ENCODE assay signal across 8 cellular contexts in the genomic region with DNA sequence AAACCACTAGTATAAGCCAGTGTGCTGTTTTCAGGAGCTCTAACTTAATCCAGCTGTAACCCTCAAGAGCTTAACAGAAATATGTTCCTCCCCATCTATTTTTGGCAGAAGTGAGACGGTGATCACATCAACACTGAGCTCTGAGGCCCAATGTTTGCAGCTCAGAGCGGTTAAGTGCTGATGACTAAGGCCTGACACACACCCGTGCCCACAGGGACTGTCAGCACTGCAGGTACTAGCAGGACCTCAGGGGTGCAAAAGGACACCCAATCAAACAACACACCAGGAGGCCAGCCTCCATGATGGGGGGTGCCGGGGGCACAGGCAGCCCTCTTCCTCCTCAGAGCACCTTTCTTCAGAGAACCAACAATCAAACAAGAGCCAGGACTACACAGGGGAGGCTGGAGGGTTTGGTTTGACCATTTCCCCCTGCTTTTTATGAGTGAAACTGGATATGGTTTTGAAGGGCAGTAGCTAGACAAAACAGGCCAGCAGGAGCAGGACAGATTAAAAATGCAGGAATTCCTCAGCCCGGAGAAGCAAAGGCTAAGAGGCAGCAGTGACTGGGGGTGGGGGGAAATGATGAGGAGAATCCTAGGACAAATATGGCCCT.
DNase-seq lines count a peak whose midpoint lies in the region; ATAC-seq and TF ChIP-seq lines count a peak whose summit lies in the region.

No MANE protein-coding gene starts in this region.

- peak; percentile 58 for ATAC-seq in GM19397 (IDR thresholded peaks at IDR 0.05; ENCODE audit: unreplicated experiment)
- peak; percentile 46 for ATAC-seq in HG03520 (IDR thresholded peaks at IDR 0.05; ENCODE audit: unreplicated experiment)
- peak; percentile 76 to 98 (median 87) for ATAC-seq in heart right ventricle
- peak; percentile 98 to 99 for ATAC-seq in gastrocnemius medialis

- peaks cover 3% of the 10 kb centered on the region for H3K36me3 Mint-ChIP-seq in activated naive CD4-positive, alpha-beta T cell treated with anti-CD3 and anti-CD28 coated beads, Interleukin-2, amount 50 U/mL, for 24 hours

- H3K4me1 ChIP-seq in SJSA1 (replicated peaks) (peaks cover 50% of the 10 kb centered on the region), heart right ventricle (peaks cover 37 to 100% (median 92%) of the 10 kb centered on the region in 9 donors), gastrocnemius medialis (peaks cover 62 to 78% of the 10 kb centered on the region in 2 donors)

- no peaks in the 10 kb centered on the region for H3K9me3 Mint-ChIP-seq in activated naive CD4-positive, alpha-beta T cell treated with anti-CD3 and anti-CD28 coated beads, Interleukin-2, amount 50 U/mL, for 24 hours

- peak overlapping the region; percentile 67 for H3K4me3 Mint-ChIP-seq in activated naive CD4-positive, alpha-beta T cell treated with anti-CD3 and anti-CD28 coated beads, Interleukin-2, amount 50 U/mL, for 24 hours

- H3K27me3 ChIP-seq in SJSA1 (replicated peaks) (no peaks in the 10 kb centered on the region), heart right ventricle (no peaks in the 10 kb centered on the region), gastrocnemius medialis (no peaks in the 10 kb centered on the region)

- peak; percentile 45 to 74 for TF ChIP-seq POLR2A in gastrocnemius medialis (IDR thresholded peaks at IDR 0.05)

- H3K9me3 ChIP-seq in SJSA1 (replicated peaks) (no peaks in the 10 kb centered on the region), heart right ventricle (no peaks in the 10 kb centered on the region), gastrocnemius medialis (no peaks in the 10 kb centered on the region)

- no peak for TF ChIP-seq CTCF in heart right ventricle (IDR thresholded peaks at IDR 0.05)
- peak in 1 of 5 experiments; percentile 13 for TF ChIP-seq CTCF in gastrocnemius medialis (IDR thresholded peaks at IDR 0.05 in 4 of 5, conservative IDR thresholded peaks at IDR 0.05 in 1 of 5)

- H3K4me1 Mint-ChIP-seq in activated naive CD4-positive, alpha-beta T cell treated with anti-CD3 and anti-CD28 coated beads, Interleukin-2, amount 50 U/mL, for 24 hours: peaks cover 90% of the 10 kb centered on the region

- H3K4me3 ChIP-seq in SJSA1: no peak overlapping the region
- peak overlapping the region in 1 of 10 donors; percentile 1 for H3K4me3 ChIP-seq in heart right ventricle
- H3K4me3 ChIP-seq in gastrocnemius medialis: peak overlapping the region in 1 of 4 donors; percentile 3

- 15 to 23% methylated on average over 5 of the region's 5 CpGs for WGBS in heart right ventricle, 2 donors

- in situ Hi-C loops in gastrocnemius medialis (cut with MboI; ENCODE audit: low sequenced_read_pairs in 4 of 4): no loop called here

- intact Hi-C loops in heart right ventricle (cut with DNase I): loop anchor here in 6 of 10 donors (5.0 to 10.0 kb wide), 3 partner anchors 34 to 59 kb away; no protein-coding TSS in a partner anchor
- intact Hi-C loops in gastrocnemius medialis (cut with DNase I; ENCODE audit: low total_unique reads): loop anchor here (2.0 kb wide), 1 partner anchor 28 kb away; no protein-coding TSS in a partner anchor

- peak overlapping the region; percentile 79 for H3K27ac Mint-ChIP-seq in activated naive CD4-positive, alpha-beta T cell treated with anti-CD3 and anti-CD28 coated beads, Interleukin-2, amount 50 U/mL, for 24 hours

- DNase-seq in CD1c-positive myeloid dendritic cell (ENCODE audit: extremely low spot score): peak; percentile 83
- peak; percentile 90 for DNase-seq in SJSA1 (ENCODE audit: low read depth in 1 of 2, low spot score in 2 of 2)
- DNase-seq in heart right ventricle: peak; percentile 66 to 69
- peak; percentile 90 to 91 for DNase-seq in gastrocnemius medialis
- no peak for DNase-seq in DMS114 treated with DMSO at 0.1 percent for 48 hours (lab: John Stamatoyannopoulos, UW; ENCODE audit: unreplicated experiment)

- H3K27ac ChIP-seq in SJSA1: peak overlapping the region; percentile 73
- H3K27ac ChIP-seq in heart right ventricle: peak overlapping the region; percentile 70 to 91 (median 82)
- H3K27ac ChIP-seq in gastrocnemius medialis: peak overlapping the region; percentile 86 to 93 (median 91)

- no peaks in the 10 kb centered on the region for H3K36me3 ChIP-seq in SJSA1
- H3K36me3 ChIP-seq in heart right ventricle: no peaks in the 10 kb centered on the region
- no peaks in the 10 kb centered on the region for H3K36me3 ChIP-seq in gastrocnemius medialis

- no peaks in the 10 kb centered on the region for H3K27me3 Mint-ChIP-seq in activated naive CD4-positive, alpha-beta T cell treated with anti-CD3 and anti-CD28 coated beads, Interleukin-2, amount 50 U/mL, for 24 hours

Comparison
In these comparisons a context has a peak if more than half of its experiments do, and no peak if none do; other contexts are left out.
1. ATAC-seq: peak in every context shown above with its lines; median percentile 98 in gastrocnemius medialis; 87 in heart right ventricle; 58 in GM19397; 46 in HG03520.